1 cellular context compared by ENCODE assay signal in genomic region chr6:75205776-75206334, GRCh38.
TF ChIP-seq lines count a peak whose summit lies in the region.

Gene COL12A1, minus strand, starts transcription at chr6:75206053. Its CDS starts 3,261 bp downstream, at chr6:75202792.

TF ChIP-seq in HepG2, 621 proteins besides CTCF, POLR2A, EP300 and RAD21:
- TF ChIP-seq ZNF710 (CRISPR knock-in tag; IDR thresholded peaks at IDR 0.05; ENCODE audit: borderline replicate concordance) (no peak), KDM6A (CRISPR knock-in tag; IDR thresholded peaks at IDR 0.05; ENCODE audit: low read depth) (no peak), JDP2 (CRISPR knock-in tag; IDR thresholded peaks at IDR 0.05; ENCODE audit: borderline replicate concordance) (no peak), HNRNPLL (IDR thresholded peaks at IDR 0.05; ENCODE audit: low read depth, low read length, poor library complexity, severe bottlenecking) (peak; percentile 17), ARID4A (CRISPR knock-in tag; IDR thresholded peaks at IDR 0.05; ENCODE audit: borderline replicate concordance) (no peak), SATB2 (CRISPR knock-in tag; IDR thresholded peaks at IDR 0.05) (no peak), HOXA3 (CRISPR knock-in tag; IDR thresholded peaks at IDR 0.05) (no peak), ZNF382 (CRISPR knock-in tag; IDR thresholded peaks at IDR 0.05; ENCODE audit: borderline replicate concordance) (no peak), ATF7-NPFF (CRISPR knock-in tag; IDR thresholded peaks at IDR 0.05; ENCODE audit: low read depth) (no peak), EZH2 (conservative IDR thresholded peaks at IDR 0.05; ENCODE audit: low read depth, low read length) (0 out of 2 replicates have a peak, but pooled peaks have one; percentile 29), SNAI1 (CRISPR knock-in tag; IDR thresholded peaks at IDR 0.05; ENCODE audit: borderline replicate concordance) (no peak)
